In the genomic region with DNA sequence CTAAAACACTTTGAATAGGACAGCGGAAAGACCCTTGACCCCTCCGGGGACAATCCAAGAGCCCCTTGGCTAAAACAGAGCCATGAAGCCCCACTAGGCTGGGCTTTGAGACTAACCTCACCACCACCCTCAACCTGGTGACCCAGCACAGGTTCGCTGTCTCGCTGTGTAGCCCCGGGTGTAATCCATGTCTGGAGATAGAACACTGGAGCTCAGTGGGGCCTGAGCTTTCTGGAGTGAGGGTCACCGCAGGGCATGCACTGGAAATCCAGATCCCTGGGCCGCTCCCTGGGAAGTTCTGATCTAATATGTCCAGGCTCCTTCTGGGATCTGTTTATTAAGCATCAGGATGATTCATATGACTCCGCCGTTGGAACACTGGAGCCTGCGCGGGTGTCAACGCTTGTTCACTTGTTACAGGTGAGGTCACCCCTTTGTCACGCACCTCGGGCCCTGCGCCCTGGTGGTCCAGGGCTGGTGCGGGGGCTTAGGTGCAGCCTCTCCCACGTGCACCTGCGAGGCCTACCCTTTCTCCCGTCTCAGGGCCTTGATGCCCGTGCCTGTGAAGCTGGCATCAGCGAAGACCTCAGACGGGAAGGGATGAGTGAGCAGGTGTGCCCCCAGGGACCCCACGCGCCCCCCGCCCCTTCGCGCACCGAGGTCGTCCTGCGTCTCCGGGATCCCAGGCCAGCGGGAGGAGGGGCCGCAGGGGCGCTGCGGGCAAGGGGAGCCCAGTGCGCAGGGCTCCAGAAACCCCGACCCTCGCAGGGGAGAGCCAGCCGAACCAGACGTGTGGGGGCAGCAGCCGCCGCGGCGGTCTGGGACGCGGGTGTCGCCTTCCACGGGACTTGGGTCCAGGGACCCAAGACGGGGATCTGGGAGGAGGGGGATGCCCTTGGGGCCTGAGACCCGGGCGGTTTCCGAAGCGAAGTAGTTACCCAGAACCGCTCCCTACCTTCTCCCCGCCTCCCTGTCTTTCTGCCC, we compare ENCODE assay signal across 15 cellular contexts.
DNase-seq lines count a peak whose midpoint lies in the region; ATAC-seq and TF ChIP-seq lines count a peak whose summit lies in the region.
"Had no signal": no experiment of that assay in that cellular context is flagged by ENCODE, and none has a peak within 500 bp of the region (broad histone marks: within the 10 kb centered on the region; RNA-seq: fewer than 3 reads in every experiment).

No MANE protein-coding gene starts in this region.

- peak overlapping the region; percentile 51 for H3K4me3 ChIP-seq in NT2/D1 (ENCODE audit: insufficient read length, low read depth)
- H3K4me3 ChIP-seq in fibroblast of mammary gland (ENCODE audit: control insufficient read depth, low read depth, low read length), result no peak overlapping the region
- no peak overlapping the region for H3K4me3 ChIP-seq in mucosa of descending colon
- H3K4me3 ChIP-seq: suprapubic skin had no signal

- H3K4me1 ChIP-seq in NT2/D1 (ENCODE audit: insufficient read depth, insufficient read length) (peaks cover 16% of the 10 kb centered on the region), mucosa of descending colon (ENCODE audit: low read depth) (no peaks in the 10 kb centered on the region)
- H3K4me1 ChIP-seq: suprapubic skin had no signal

- no peak for DNase-seq in NT2/D1 (ENCODE audit: low read depth, low spot score)
- DNase-seq in fibroblast of mammary gland (ENCODE audit: low read depth), result peak; percentile 28
- no peak for DNase-seq in mucosa of descending colon
- peak; percentile 40 for DNase-seq in ureter (ENCODE audit: low spot score)
- DNase-seq in stimulated activated CD4-positive, alpha-beta T cell treated with anti-CD3 and anti-CD28 coated beads, Interleukin-4, amount 100 ng/mL, for 1 hour, result no peak
- DNase-seq in anterior cingulate cortex (lab: John Stamatoyannopoulos, UW), result no peak
- DNase-seq: activated CD4-positive, alpha-beta T cell treated with anti-CD3 and anti-CD28 coated beads for 1 hour; activated gamma-delta T cell; erythroblast; NCI-H2081 treated with DMSO at 0.1 percent for 48 hours; NCI-H524 treated with DMSO at 0.1 percent for 48 hours; right cardiac atrium; SHP77 treated with DMSO at 0.1 percent for 48 hours had no signal

- H3K36me3 ChIP-seq in NT2/D1 (ENCODE audit: insufficient read depth, insufficient read length, low read length) (no peaks in the 10 kb centered on the region), mucosa of descending colon (ENCODE audit: low read depth) (no peaks in the 10 kb centered on the region)
- H3K36me3 ChIP-seq: suprapubic skin had no signal

- ATAC-seq in mucosa of descending colon (peak; percentile 48), HG03432 (IDR thresholded peaks at IDR 0.05; ENCODE audit: unreplicated experiment) (no peak)

- intact Hi-C loops in mucosa of descending colon (cut with DNase I, micrococcal nuclease), result no loop called here

- peaks cover 71% of the 10 kb centered on the region for H3K27me3 ChIP-seq in NT2/D1 (ENCODE audit: insufficient read depth, insufficient read length)

- H3K9ac ChIP-seq in NT2/D1 (ENCODE audit: insufficient read length, low read depth), result peak overlapping the region; percentile 79

- TF ChIP-seq CTCF in fibroblast of mammary gland (conservative IDR thresholded peaks at IDR 0.05; ENCODE audit: control insufficient read depth, insufficient read depth, low read depth, low read length), result no peak
- no peak for TF ChIP-seq CTCF in mucosa of descending colon (IDR thresholded peaks at IDR 0.05)

- H3K9me3 ChIP-seq in NT2/D1 (ENCODE audit: insufficient read depth, low read length), result no peaks in the 10 kb centered on the region
- no peaks in the 10 kb centered on the region for H3K9me3 ChIP-seq in mucosa of descending colon
- H3K9me3 ChIP-seq: suprapubic skin had no signal

Comparison
In these comparisons a context has a peak if more than half of its experiments do, and no peak if none do; other contexts are left out.
1. DNase-seq: peak in fibroblast of mammary gland (single experiment) and ureter (single experiment); none in NT2/D1 (single experiment), mucosa of descending colon (0 of 3), stimulated activated CD4-positive, alpha-beta T cell treated with anti-CD3 and anti-CD28 coated beads, Interleukin-4, amount 100 ng/mL, for 1 hour (single experiment) and anterior cingulate cortex (0 of 58).